23 cellular contexts compared by ENCODE assay signal in genomic region chr14:94596361-94596760, GRCh38. TPM values are rescaled to one million over a fixed set of nuclear protein-coding genes. Genes with fewer than 3 reads are reported as not detected.
A peak's percentile ranks its signal among the peaks of the same experiment; 100 is the strongest.
DNase-seq lines count a peak whose midpoint lies in the region; ATAC-seq, FAIRE-seq and TF ChIP-seq lines count a peak whose summit lies in the region.
"Had no signal": no experiment of that assay in that cellular context is flagged by ENCODE, and none has a peak within 500 bp of the region (broad histone marks: within the 10 kb centered on the region; RNA-seq: fewer than 3 reads in every experiment).

No MANE protein-coding gene starts in this region.

- FAIRE-seq in A549 (lab: Jason Lieb, UNC): no peak
- FAIRE-seq: D721Med, GM12878 had no signal

- peaks cover 1% of the 10 kb centered on the region for H3K36me3 Mint-ChIP-seq in progenitor cell of endocrine pancreas (ENCODE audit: insufficient read depth)
- H3K36me3 Mint-ChIP-seq: CD4-positive, alpha-beta memory T cell had no signal

- intact Hi-C loops in body of pancreas (cut with DNase I) (no loop called here), adrenal gland (cut with DNase I) (no loop called here)

- no peaks in the 10 kb centered on the region for H4K20me1 ChIP-seq in hepatocyte (ENCODE audit: insufficient read depth, poor library complexity, severe bottlenecking)

- H3K36me3 ChIP-seq in body of pancreas (replicated peaks in 1 of 2; ENCODE audit: insufficient read depth in 1 of 2, low read depth in 2 of 2) (no peaks in the 10 kb centered on the region), hepatocyte (replicated peaks; ENCODE audit: insufficient read depth, low read depth) (no peaks in the 10 kb centered on the region), adrenal gland (replicated peaks in 1 of 2) (peaks cover 0 to 3% of the 10 kb centered on the region in 2 donors)

- ATAC-seq in A549: no peak
- no peak for ATAC-seq in body of pancreas
- ATAC-seq: GM12878, GM23338, HCT116 had no signal

- no peak overlapping the region for H3K4me2 ChIP-seq in A549
- no peak overlapping the region for H3K4me2 ChIP-seq in hepatocyte
- H3K4me2 ChIP-seq: GM23338 had no signal

- 86% methylated on average over 9 of the region's 9 CpGs for WGBS in A549 (ENCODE audit: missing lambda C conversion rate)
- 82 to 92% methylated on average over 9 of the region's 9 CpGs for WGBS in body of pancreas, 2 donors
- 95% methylated on average over 9 of the region's 9 CpGs for WGBS in hepatocyte (ENCODE audit: low lambda C conversion rate, missing lambda C conversion rate)
- 80 to 95% (median 89%) methylated on average over 8 to 9 of the region's 9 CpGs for WGBS in adrenal gland, 4 donors

- H3K4me1 ChIP-seq in A549 (peaks cover 66% of the 10 kb centered on the region), body of pancreas (peaks cover 86% of the 10 kb centered on the region), hepatocyte (ENCODE audit: insufficient read depth) (peaks cover 46% of the 10 kb centered on the region), adrenal gland (replicated peaks in 1 of 2) (peaks cover 41% of the 10 kb centered on the region in 2 donors)

- peaks cover 66% of the 10 kb centered on the region for H3K4me1 Mint-ChIP-seq in progenitor cell of endocrine pancreas (ENCODE audit: low read depth)
- H3K4me1 Mint-ChIP-seq: CD4-positive, alpha-beta memory T cell had no signal

- H3K27me3 ChIP-seq in body of pancreas: no peaks in the 10 kb centered on the region
- no peaks in the 10 kb centered on the region for H3K27me3 ChIP-seq in hepatocyte
- H3K27me3 ChIP-seq in adrenal gland: no peaks in the 10 kb centered on the region

- H3K79me2 ChIP-seq in hepatocyte: no peaks in the 10 kb centered on the region

- H3K27ac Mint-ChIP-seq in progenitor cell of endocrine pancreas: peak overlapping the region; percentile 72
- H3K27ac Mint-ChIP-seq: CD4-positive, alpha-beta memory T cell; GM23338; H9 had no signal

- TF ChIP-seq CTCF in A549 (IDR thresholded peaks at IDR 0.05) (no peak), body of pancreas (IDR thresholded peaks at IDR 0.05) (no peak), hepatocyte (IDR thresholded peaks at IDR 0.05; ENCODE audit: poor library complexity) (no peak), progenitor cell of endocrine pancreas (IDR thresholded peaks at IDR 0.05; ENCODE audit: unreplicated experiment) (no peak), adrenal gland (IDR thresholded peaks at IDR 0.05) (no peak)

- peaks cover 3% of the 10 kb centered on the region; the same call in 1 of the 3 replicates for H3K9me3 ChIP-seq in A549
- no peaks in the 10 kb centered on the region for H3K9me3 ChIP-seq in body of pancreas
- no peaks in the 10 kb centered on the region for H3K9me3 ChIP-seq in hepatocyte (ENCODE audit: low read depth)
- no peaks in the 10 kb centered on the region for H3K9me3 ChIP-seq in adrenal gland (replicated peaks in 1 of 3)

- H3K27ac ChIP-seq in A549: peak overlapping the region; percentile 97 to 98; a peak in 5 of 6 replicates
- H3K27ac ChIP-seq in body of pancreas: peak overlapping the region in 3 of 4 donors; percentile 10 to 99 (median 94)
- H3K27ac ChIP-seq in hepatocyte: peak overlapping the region; percentile 22
- no peak overlapping the region for H3K27ac ChIP-seq in adrenal gland

- no peak overlapping the region for H3K4me3 ChIP-seq in A549
- H3K4me3 ChIP-seq in body of pancreas: no peak overlapping the region
- no peak overlapping the region for H3K4me3 ChIP-seq in hepatocyte
- no peak overlapping the region for H3K4me3 ChIP-seq in adrenal gland
- H3K4me3 ChIP-seq: GM12878, GM23338 had no signal

- H3K9me2 ChIP-seq in hepatocyte (replicated peaks; ENCODE audit: insufficient read depth): no peaks in the 10 kb centered on the region

- no peak for TF ChIP-seq EP300 in A549 (IDR thresholded peaks at IDR 0.05)

- TF ChIP-seq RAD21 in A549 (conservative IDR thresholded peaks at IDR 0.05 in 1 of 2, IDR thresholded peaks at IDR 0.05 in 1 of 2): no peak

- peaks cover 4% of the 10 kb centered on the region for H3K9me3 Mint-ChIP-seq in progenitor cell of endocrine pancreas (ENCODE audit: low read depth)
- H3K9me3 Mint-ChIP-seq: CD4-positive, alpha-beta memory T cell had no signal

- DNase-seq in A549 (ENCODE audit: low read depth in 1 of 2, low spot score in 1 of 2) (no peak), body of pancreas (no peak), hepatocyte (ENCODE audit: low spot score) (no peak), progenitor cell of endocrine pancreas (ENCODE audit: low spot score, unreplicated experiment) (no peak), hippocampal formation (lab: John Stamatoyannopoulos, UW) (no peak), adrenal gland (no peak), D341Med (ENCODE audit: low spot score) (no peak)
- DNase-seq: 8988T; C1 segment of cervical spinal cord; CD4-positive, alpha-beta memory T cell; COR-L47; DMS 273 treated with DMSO at 0.1 percent for 48 hours; DMS79; EL; GDM1; H9 had no signal

- CTCF ChIA-PET in A549 (lab: Yijun Ruan, JAX): interaction anchor here (2.0 kb wide), 1 partner anchor 12 kb away, joined by 7 read pairs; no protein-coding TSS in a partner anchor

- H3K27me3 Mint-ChIP-seq in progenitor cell of endocrine pancreas: peaks cover 5% of the 10 kb centered on the region

- H2AFZ ChIP-seq in hepatocyte: no peak overlapping the region
- H2AFZ ChIP-seq: GM23338 had no signal

- H3K4me3 Mint-ChIP-seq in progenitor cell of endocrine pancreas (ENCODE audit: low read depth): no peak overlapping the region
- H3K4me3 Mint-ChIP-seq: CD4-positive, alpha-beta memory T cell; GM23338; H9 had no signal

- TF ChIP-seq POLR2A in A549 (IDR thresholded peaks at IDR 0.05; ENCODE audit: low read length) (no peak), body of pancreas (IDR thresholded peaks at IDR 0.05) (no peak), adrenal gland (IDR thresholded peaks at IDR 0.05) (no peak)

- POLR2A ChIA-PET in A549 (lab: Yijun Ruan, JAX): no interaction called here

TF ChIP-seq in A549, 52 proteins besides CTCF, POLR2A, EP300 and RAD21:
- TF ChIP-seq FOSB (CRISPR knock-in tag; IDR thresholded peaks at IDR 0.05) (no peak), NR3C1 (IDR thresholded peaks at IDR 0.05) (no peak), NPAS2 (CRISPR knock-in tag; IDR thresholded peaks at IDR 0.05; ENCODE audit: borderline replicate concordance) (no peak), MAFK (IDR thresholded peaks at IDR 0.05; ENCODE audit: partially characterized antibody) (no peak), KDM5A (IDR thresholded peaks at IDR 0.05) (no peak), EHMT2 (IDR thresholded peaks at IDR 0.05; ENCODE audit: low read depth) (no peak), FOSL2 (IDR thresholded peaks at IDR 0.05) (no peak), FOSL2 (CRISPR knock-in tag; IDR thresholded peaks at IDR 0.05) (no peak), HDAC2 (IDR thresholded peaks at IDR 0.05) (no peak), E2F6 (IDR thresholded peaks at IDR 0.05; ENCODE audit: borderline replicate concordance, low read depth) (no peak)

RNA-seq across cellular contexts. Expression of gene SERPINA5, which starts 15.1 kb away (rescaled TPM):
- polyA plus RNA-seq in A549 (2011; rRNA removed) (0.78 and 1.2 TPM in 2 replicates), A549 (2017; fragmentation: RNase III; extraction: RNeasy Plus Mini Kit Qiagen cat#74134 plus additional on column Dnase treatment) (0.51 to 0.95 TPM (median 0.74 TPM) in 3 replicates), hepatocyte (73.6 and 98.7 TPM in 2 replicates), adrenal gland (100 to 1,000 TPM in 1 of 3 donors, 10 to 100 TPM in 2; 83.6 to 441 (median 89.2) TPM)
- 0.05 and 0.06 TPM in 2 replicates for polyA plus RNA-seq in A549 (2012; cell fraction: cytosol; rRNA removed)
- 0.04 TPM in 1 of 2 replicates, not detected in the other for polyA plus RNA-seq in A549 (2012; cell fraction: nucleus; rRNA removed)
- polyA minus RNA-seq in A549 (2011; rRNA and poly(A)+ RNA removed): 0.68 and 1.9 TPM in 2 replicates
- total RNA-seq in body of pancreas (100 to 1,000 TPM in 1 of 2 donors, 10 to 100 TPM in 1; 76.0 to 101 TPM), hepatocyte (88.8 and 109 TPM in 2 replicates), progenitor cell of endocrine pancreas (37.7 and 39.5 TPM in 2 replicates), adrenal gland (1,000 to 10,000 TPM in 2 of 8 donors, 100 to 1,000 TPM in 6; 374 to 1,055 (median 696) TPM)
- total RNA-seq: A673; CD4-positive, alpha-beta memory T cell had no signal
- polyA plus RNA-seq: CD4-positive, alpha-beta memory T cell; GM12878 had no signal

RNA-seq across cellular contexts. Expression of gene SERPINA3, which starts 15.8 kb away (rescaled TPM):
- 9.1 and 16.0 TPM in 2 replicates for polyA plus RNA-seq in A549 (2011; rRNA removed)
- 1.5 and 1.7 TPM in 2 replicates for polyA plus RNA-seq in A549 (2012; cell fraction: cytosol; rRNA removed)
- polyA plus RNA-seq in A549 (2012; cell fraction: nucleus; rRNA removed): 2.2 and 3.2 TPM in 2 replicates
- 1.4 to 5.5 TPM (median 3.1 TPM) in 3 replicates for polyA plus RNA-seq in A549 (2017; fragmentation: RNase III; extraction: RNeasy Plus Mini Kit Qiagen cat#74134 plus additional on column Dnase treatment)
- 7.8 and 9.9 TPM in 2 replicates for polyA minus RNA-seq in A549 (2011; rRNA and poly(A)+ RNA removed)
- total RNA-seq in body of pancreas: 1,000 to 10,000 TPM in 1 of 2 donors, 100 to 1,000 TPM in 1; 396 to 1,783 TPM
- 402 and 457 TPM in 2 replicates for total RNA-seq in hepatocyte
- 359 and 461 TPM in 2 replicates for polyA plus RNA-seq in hepatocyte
- 5.2 and 8.0 TPM in 2 replicates for total RNA-seq in progenitor cell of endocrine pancreas
- 100 to 1,000 TPM in 2 of 8 donors, 10 to 100 TPM in 6; 12.0 to 245 (median 39.8) TPM for total RNA-seq in adrenal gland
- polyA plus RNA-seq in adrenal gland: 10 to 100 TPM; 10.6 to 39.0 (median 27.6) TPM
- total RNA-seq: CD4-positive, alpha-beta memory T cell; GM23338; H9 had no signal
- polyA plus RNA-seq: CD4-positive, alpha-beta memory T cell; GM12878; GM23338 had no signal

RNA-seq across cellular contexts. Expression of gene SERPINA4, which starts 35.1 kb away (rescaled TPM):
- 0.08 TPM in 1 of 2 replicates, not detected in the other for polyA plus RNA-seq in A549 (2011; rRNA removed)
- not detected in 2 replicates for polyA plus RNA-seq in A549 (2012; cell fraction: cytosol; rRNA removed)
- polyA plus RNA-seq in A549 (2012; cell fraction: nucleus; rRNA removed): not detected in 2 replicates
- not detected in 3 replicates for polyA plus RNA-seq in A549 (2017; fragmentation: RNase III; extraction: RNeasy Plus Mini Kit Qiagen cat#74134 plus additional on column Dnase treatment)
- polyA minus RNA-seq in A549 (2011; rRNA and poly(A)+ RNA removed): 0.17 TPM in 1 of 2 replicates, not detected in the other
- 10 to 100 TPM; 42.8 to 57.6 TPM for total RNA-seq in body of pancreas
- total RNA-seq in hepatocyte: 22.7 and 27.8 TPM in 2 replicates
- polyA plus RNA-seq in hepatocyte: 26.9 and 35.2 TPM in 2 replicates
- 5.9 and 7.3 TPM in 2 replicates for total RNA-seq in progenitor cell of endocrine pancreas
- under 1 TPM in 2 of 8 donors, not detected in 6; 0.11 to 0.31 TPM for total RNA-seq in adrenal gland
- not detected for polyA plus RNA-seq in adrenal gland
- total RNA-seq: A673; CD4-positive, alpha-beta memory T cell; GM23338; H4; H9 had no signal
- polyA plus RNA-seq: BJ; CD4-positive, alpha-beta memory T cell; GM12878; GM23338 had no signal

Comparison
In these comparisons a context has a peak if more than half of its experiments do, and no peak if none do; other contexts are left out.
1. H3K27ac ChIP-seq: peak in A549 (2 of 2), body of pancreas (3 of 4) and hepatocyte (single experiment); none in adrenal gland (0 of 5).